In the genomic region with DNA sequence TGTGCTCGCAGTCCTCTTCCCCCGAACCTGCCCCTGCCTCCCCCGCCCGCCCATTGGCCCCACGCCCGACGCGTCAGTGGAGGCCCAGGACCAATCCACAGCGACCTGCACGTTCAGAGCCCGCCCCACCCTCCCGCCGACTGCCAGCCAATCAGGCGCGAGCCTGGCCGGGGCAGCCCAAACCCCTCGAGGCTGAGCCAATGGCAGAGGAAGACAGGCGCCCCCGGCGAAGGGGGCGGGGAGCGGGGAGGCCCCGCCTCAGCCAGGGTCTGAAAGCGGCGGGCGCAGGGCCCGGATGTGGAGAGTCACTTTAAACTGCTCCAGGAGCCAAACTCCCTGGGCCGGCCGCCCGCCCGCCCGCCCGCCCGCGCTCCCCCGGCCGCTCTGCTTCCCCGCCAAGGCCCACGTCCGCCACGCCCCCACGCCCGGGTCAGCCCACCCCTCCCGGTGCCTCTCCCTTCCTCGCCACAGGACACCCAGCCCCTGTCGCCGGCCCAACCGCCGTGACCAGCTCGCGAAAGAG, we compare ENCODE assay signal across 8 cellular contexts.
DNase-seq lines count a peak whose midpoint lies in the region; ATAC-seq lines count a peak whose summit lies in the region.

No MANE protein-coding gene starts in this region.

- no peaks in the 10 kb centered on the region for H3K27me3 ChIP-seq in layer of hippocampus (ENCODE audit: control insufficient read depth, insufficient read depth, low read length)

- DNase-seq in Ammon's horn (ENCODE audit: low spot score) (peak; percentile 99), NCI-H510A treated with DMSO at 0.1 percent for 48 hours (lab: John Stamatoyannopoulos, UW) (peak; percentile 95)
- DNase-seq in activated CD4-positive, alpha-beta T cell treated with anti-CD3 and anti-CD28 coated beads for 4 hours = peak; percentile 97 to 98
- peak; percentile 96 to 98 for DNase-seq in stimulated activated CD4-positive, alpha-beta T cell treated with anti-CD3 and anti-CD28 coated beads, Interleukin-1b, Interleukin-23, amount 100 ng/mL, for 1 hour (ENCODE audit: low read depth in 2 of 2)

- ATAC-seq in GM19324 (IDR thresholded peaks at IDR 0.05; ENCODE audit: low FRiP score, unreplicated experiment) (peak; percentile 86), HG03457 (IDR thresholded peaks at IDR 0.05; ENCODE audit: unreplicated experiment) (peak; percentile 66)

- H3K27ac ChIP-seq in cingulate gyrus (ENCODE audit: low read depth, low read length) = peak overlapping the region; percentile 89
- peak overlapping the region; percentile 95 for H3K27ac ChIP-seq in layer of hippocampus (ENCODE audit: low read depth, low read length)

Comparison
In these comparisons a context has a peak if more than half of its experiments do, and no peak if none do; other contexts are left out.
1. Peak in every context shown above with its lines: DNase-seq, ATAC-seq and H3K27ac ChIP-seq.